ENCODE assay signal across 1 cellular context in genomic region chr11:723120-723883, GRCh38.
TF ChIP-seq lines count a peak whose summit lies in the region.

No MANE protein-coding gene starts in this region.

TF ChIP-seq in liver, 16 proteins besides CTCF, POLR2A, EP300 and RAD21 (continued from another document):
- no peak for TF ChIP-seq REST (IDR thresholded peaks at IDR 0.05)
- TF ChIP-seq, protein P1, sequence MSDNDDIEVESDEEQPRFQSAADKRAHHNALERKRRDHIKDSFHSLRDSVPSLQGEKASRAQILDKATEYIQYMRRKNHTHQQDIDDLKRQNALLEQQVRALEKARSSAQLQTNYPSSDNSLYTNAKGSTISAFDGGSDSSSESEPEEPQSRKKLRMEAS (IDR thresholded peaks at IDR 0.05) = no peak
- TF ChIP-seq HNF4G (IDR thresholded peaks at IDR 0.05) = no peak
- TF ChIP-seq GABPA (IDR thresholded peaks at IDR 0.05 in 1 of 2, conservative IDR thresholded peaks at IDR 0.05 in 1 of 2) = no peak
- no peak for TF ChIP-seq ATF3 (IDR thresholded peaks at IDR 0.05)
- no peak for TF ChIP-seq JUND (IDR thresholded peaks at IDR 0.05)
